ENCODE assay signal across 25 cellular contexts in genomic region chr12:107241421-107241820, GRCh38.
A peak's percentile ranks its signal among the peaks of the same experiment; 100 is the strongest.
DNase-seq lines count a peak whose midpoint lies in the region; ATAC-seq and TF ChIP-seq lines count a peak whose summit lies in the region.
"Had no signal": no experiment of that assay in that cellular context is flagged by ENCODE, and none has a peak within 500 bp of the region (broad histone marks: within the 10 kb centered on the region; RNA-seq: fewer than 3 reads in every experiment).

No MANE protein-coding gene starts in this region.

- H3K4me3 Mint-ChIP-seq in nephron progenitor cell (no peak overlapping the region), type B pancreatic cell (no peak overlapping the region)

- H3K9me3 Mint-ChIP-seq in nephron progenitor cell (no peaks in the 10 kb centered on the region), type B pancreatic cell (no peaks in the 10 kb centered on the region)

- no peaks in the 10 kb centered on the region for H3K9me3 ChIP-seq in adrenal gland (replicated peaks in 1 of 3)

- WGBS in adrenal gland, 4 donors: 11 to 47% (median 38%) methylated on average over 1 of the region's 1 CpG

- no peak for TF ChIP-seq CTCF in adrenal gland (IDR thresholded peaks at IDR 0.05)
- TF ChIP-seq CTCF in nephron progenitor cell (IDR thresholded peaks at IDR 0.05): no peak
- TF ChIP-seq CTCF in type B pancreatic cell (conservative IDR thresholded peaks at IDR 0.05): no peak

- H3K27ac ChIP-seq in adrenal gland: no peak overlapping the region
- H3K27ac ChIP-seq: 22Rv1, GM23248, RWPE1 had no signal

- H3K4me1 Mint-ChIP-seq in nephron progenitor cell (peaks cover 92% of the 10 kb centered on the region), type B pancreatic cell (ENCODE audit: unreplicated experiment) (peaks cover 32% of the 10 kb centered on the region)

- no peak overlapping the region for H3K4me3 ChIP-seq in adrenal gland
- H3K4me3 ChIP-seq: GM23248 had no signal

- DNase-seq in DMS 273 (lab: John Stamatoyannopoulos, UW; ENCODE audit: unreplicated experiment) (peak; percentile 49), DMS 273 treated with DMSO at 0.1 percent for 48 hours (lab: John Stamatoyannopoulos, UW) (no peak), DMS79 treated with DMSO at 0.1 percent for 48 hours (lab: John Stamatoyannopoulos, UW) (peak; percentile 81), adrenal gland (peak; percentile 28 to 69 (median 56)), nephron progenitor cell (no peak), NCI-H2196 treated with DMSO at 0.1 percent for 48 hours (lab: John Stamatoyannopoulos, UW; ENCODE audit: unreplicated experiment) (no peak), type B pancreatic cell (ENCODE audit: extremely low spot score, unreplicated experiment) (no peak)
- DNase-seq: Calu3, GDM1, GM23248, H7, Karpas-422, MV-4-11, NCI-H1417 treated with DMSO at 0.1 percent for 48 hours, NCI-H187, NCI-H2081 treated with DMSO at 0.1 percent for 48 hours, NCI-H2227 treated with DMSO at 0.1 percent for 48 hours, NCI-H526 treated with DMSO at 0.1 percent for 48 hours, SHP77, T-helper 1 cell had no signal

- intact Hi-C loops in adrenal gland (cut with DNase I): no loop called here

- H3K27ac Mint-ChIP-seq in nephron progenitor cell (peak overlapping the region; percentile 33), type B pancreatic cell (no peak overlapping the region)

- TF ChIP-seq POLR2A in adrenal gland (IDR thresholded peaks at IDR 0.05): no peak

- no peak for ATAC-seq in GM19463 (IDR thresholded peaks at IDR 0.05; ENCODE audit: unreplicated experiment)
- ATAC-seq: HepG2, Panc1 had no signal

- peaks cover 19% of the 10 kb centered on the region for H3K27me3 Mint-ChIP-seq in nephron progenitor cell (ENCODE audit: low read depth, poor library complexity)
- peaks cover 19% of the 10 kb centered on the region for H3K27me3 Mint-ChIP-seq in type B pancreatic cell

- H3K36me3 Mint-ChIP-seq in nephron progenitor cell (ENCODE audit: low read depth) (no peaks in the 10 kb centered on the region), type B pancreatic cell (no peaks in the 10 kb centered on the region)

- no peaks in the 10 kb centered on the region for H3K36me3 ChIP-seq in adrenal gland (replicated peaks in 1 of 2)

- no peaks in the 10 kb centered on the region for H3K27me3 ChIP-seq in adrenal gland

- H3K4me1 ChIP-seq in adrenal gland (replicated peaks in 1 of 2): no peaks in the 10 kb centered on the region

Comparison
In these comparisons a context has a peak if more than half of its experiments do, and no peak if none do; other contexts are left out.
1. DNase-seq: peak in DMS 273 (single experiment), DMS79 treated with DMSO at 0.1 percent for 48 hours (single experiment) and adrenal gland (7 of 7); none in DMS 273 treated with DMSO at 0.1 percent for 48 hours (single experiment), nephron progenitor cell (single experiment), NCI-H2196 treated with DMSO at 0.1 percent for 48 hours (single experiment) and type B pancreatic cell (single experiment).